ENCODE assay signal across 21 cellular contexts in genomic region chr3:12478326-12478725, GRCh38.
"Had no signal": no experiment of that assay in that cellular context is flagged by ENCODE, and none has a peak within 500 bp of the region (broad histone marks: within the 10 kb centered on the region; RNA-seq: fewer than 3 reads in every experiment).

No MANE protein-coding gene starts in this region.

- H3K36me3 ChIP-seq: brain microvascular endothelial cell, esophagus muscularis mucosa, left lung, lower lobe of right lung, pancreas, upper lobe of left lung had no signal

- H3K9me3 ChIP-seq: esophagus muscularis mucosa, left lung, lower lobe of right lung, pancreas, psoas muscle, upper lobe of left lung had no signal

- H3K27ac ChIP-seq: brain microvascular endothelial cell, esophagus muscularis mucosa, left lung, lower lobe of right lung, pancreas, psoas muscle, upper lobe of left lung, VCaP had no signal

- H3K4me3 ChIP-seq: esophagus muscularis mucosa, left lung, lower lobe of right lung, pancreas, psoas muscle, upper lobe of left lung had no signal

- H3K27me3 ChIP-seq: brain microvascular endothelial cell, esophagus muscularis mucosa, left lung, pancreas, upper lobe of left lung had no signal

- ATAC-seq: left lung; lower lobe of right lung; naive thymus-derived CD8-positive, alpha-beta T cell; pancreas; psoas muscle had no signal

- DNase-seq: activated CD4-positive, alpha-beta T cell treated with anti-CD3 and anti-CD28 coated beads for 48 hours; activated CD4-positive, alpha-beta T cell treated with anti-CD3 and anti-CD28 coated beads, Interleukin-2, amount 50 U/mL, for 48 hours; activated CD8-positive, alpha-beta memory T cell treated with anti-CD3 and anti-CD28 coated beads for 24 hours; activated naive CD4-positive, alpha-beta T cell treated with anti-CD3 and anti-CD28 coated beads for 36 hours; activated naive CD8-positive, alpha-beta T cell treated with anti-CD3 and anti-CD28 coated beads for 36 hours; activated T-cell treated with anti-CD3 and anti-CD28 coated beads, Interleukin-2, amount 50 U/mL, for 1 hour; brain microvascular endothelial cell; effector CD4-positive, alpha-beta T cell; left lung; lower lobe of right lung; mesenchymal stem cell; naive thymus-derived CD8-positive, alpha-beta T cell; nucleus accumbens; pancreas; psoas muscle; stimulated activated CD4-positive, alpha-beta T cell treated with anti-CD3 and anti-CD28 coated beads, Interleukin-12 subunit alpha, Interleukin-12 subunit beta, amount 100 ng/mL, for 4 hours; stimulated activated CD4-positive, alpha-beta T cell treated with anti-CD3 and anti-CD28 coated beads, Interleukin-4, amount 100 ng/mL, for 1 hour; T-helper 1 cell; upper lobe of left lung had no signal
